Comparison of ENCODE assay signal across 15 cellular contexts in the genomic region with DNA sequence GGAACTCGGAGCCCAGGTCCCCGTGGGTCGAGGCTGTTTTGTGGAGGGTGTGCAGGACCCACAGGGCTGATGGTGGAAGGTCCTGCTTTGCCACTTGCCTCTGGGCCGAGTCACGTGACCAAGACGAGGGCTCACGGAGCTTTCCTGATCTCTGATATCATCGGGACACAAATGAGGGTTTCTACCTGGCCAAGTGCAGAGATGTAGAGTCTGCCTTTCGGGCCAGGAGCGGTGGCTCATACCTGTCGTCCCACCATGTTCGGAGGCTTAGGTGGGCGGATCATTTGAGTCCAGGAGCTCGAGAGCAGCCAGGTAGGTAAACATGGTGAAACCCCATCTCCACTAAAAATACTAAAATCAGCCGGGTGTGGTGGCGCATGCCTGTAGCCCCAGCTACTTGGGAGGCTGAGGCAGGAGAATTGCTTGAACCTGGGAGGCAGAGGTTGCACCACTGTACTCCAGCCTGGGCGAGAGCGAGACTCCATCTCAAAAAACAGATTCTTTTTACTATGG. TPM values are rescaled to one million over a fixed set of nuclear protein-coding genes. Genes with fewer than 3 reads are reported as not detected.
DNase-seq lines count a peak whose midpoint lies in the region; ATAC-seq, FAIRE-seq and TF ChIP-seq lines count a peak whose summit lies in the region.
"Had no signal": no experiment of that assay in that cellular context is flagged by ENCODE, and none has a peak within 500 bp of the region (broad histone marks: within the 10 kb centered on the region; RNA-seq: fewer than 3 reads in every experiment).

No MANE protein-coding gene starts in this region.

- H3K27ac ChIP-seq in GM23338 (ENCODE audit: low read depth) (peak overlapping the region; percentile 9), sigmoid colon (no peak overlapping the region)
- H3K27ac ChIP-seq: neural progenitor cell had no signal

- no peaks in the 10 kb centered on the region for H3K9me3 ChIP-seq in sigmoid colon

- no peak for TF ChIP-seq EP300 in sigmoid colon (IDR thresholded peaks at IDR 0.05)

- no peaks in the 10 kb centered on the region for H3K27me3 Mint-ChIP-seq in activated naive CD4-positive, alpha-beta T cell treated with anti-CD3 and anti-CD28 coated beads, Interleukin-2, amount 10 ng/mL, durations not matched to agents 7 days and 5 days
- H3K27me3 Mint-ChIP-seq in GM23338 (ENCODE audit: insufficient read depth, low read depth, poor library complexity): peaks cover 64% of the 10 kb centered on the region
- H3K27me3 Mint-ChIP-seq: activated T-helper 17 cell treated with anti-CD3 and anti-CD28 coated beads, Interleukin-2, amount 50 U/mL, for 72 hours; stimulated activated naive CD8-positive, alpha-beta T cell treated with anti-CD3 and anti-CD28 coated beads, Interleukin-15, Interleukin-2, amounts not matched to agents 100 ng/mL and 50 ng/mL, for 24 hours had no signal

- H3K4me3 ChIP-seq in GM23338 (no peak overlapping the region), sigmoid colon (no peak overlapping the region)
- H3K4me3 ChIP-seq: neural progenitor cell had no signal

- no peaks in the 10 kb centered on the region for H3K9me2 ChIP-seq in GM23338 (ENCODE audit: insufficient read depth)

- TF ChIP-seq POLR2A in erythroblast (IDR thresholded peaks at IDR 0.05; ENCODE audit: low read length) (peak; percentile 31), sigmoid colon (IDR thresholded peaks at IDR 0.05) (no peak)

- peaks cover 28% of the 10 kb centered on the region for H3K4me1 Mint-ChIP-seq in activated naive CD4-positive, alpha-beta T cell treated with anti-CD3 and anti-CD28 coated beads, Interleukin-2, amount 10 ng/mL, durations not matched to agents 7 days and 5 days
- peaks cover 24% of the 10 kb centered on the region for H3K4me1 Mint-ChIP-seq in GM23338

- H3K4me3 Mint-ChIP-seq in activated naive CD4-positive, alpha-beta T cell treated with anti-CD3 and anti-CD28 coated beads, Interleukin-2, amount 10 ng/mL, durations not matched to agents 7 days and 5 days: no peak overlapping the region
- no peak overlapping the region for H3K4me3 Mint-ChIP-seq in GM23338
- H3K4me3 Mint-ChIP-seq: activated T-helper 17 cell treated with anti-CD3 and anti-CD28 coated beads, Interleukin-2, amount 50 U/mL, for 72 hours; neural progenitor cell; stimulated activated naive CD8-positive, alpha-beta T cell treated with anti-CD3 and anti-CD28 coated beads, Interleukin-15, Interleukin-2, amounts not matched to agents 100 ng/mL and 50 ng/mL, for 24 hours had no signal

- TF ChIP-seq CTCF in GM23338 (conservative IDR thresholded peaks at IDR 0.05; ENCODE audit: low read depth in 2 of 2) (no peak), sigmoid colon (IDR thresholded peaks at IDR 0.05) (no peak)

- peaks cover 28% of the 10 kb centered on the region for H3K79me2 ChIP-seq in GM23338 (replicated peaks; ENCODE audit: insufficient read depth)

- intact Hi-C loops in sigmoid colon (cut with DNase I): no loop called here

- peaks cover 63% of the 10 kb centered on the region for H3F3A ChIP-seq in GM23338 (replicated peaks; ENCODE audit: low read depth)

- H2AFZ ChIP-seq in GM23338: no peak overlapping the region
- H2AFZ ChIP-seq: neural progenitor cell had no signal

- CTCF ChIA-PET in activated naive CD4-positive, alpha-beta T cell treated with anti-CD3 and anti-CD28 coated beads, Interleukin-2, amount 10 ng/mL, durations not matched to agents 7 days and 5 days (lab: Charles Lee): no interaction called here

- no peak for ATAC-seq in GM23338
- ATAC-seq in GM21825 (IDR thresholded peaks at IDR 0.05; ENCODE audit: unreplicated experiment): no peak
- no peak for ATAC-seq in GM19452 (IDR thresholded peaks at IDR 0.05; ENCODE audit: unreplicated experiment)

- H3K9me3 Mint-ChIP-seq in activated naive CD4-positive, alpha-beta T cell treated with anti-CD3 and anti-CD28 coated beads, Interleukin-2, amount 10 ng/mL, durations not matched to agents 7 days and 5 days: no peaks in the 10 kb centered on the region
- peaks cover 16% of the 10 kb centered on the region for H3K9me3 Mint-ChIP-seq in GM23338
- H3K9me3 Mint-ChIP-seq: activated T-helper 17 cell treated with anti-CD3 and anti-CD28 coated beads, Interleukin-2, amount 50 U/mL, for 72 hours; neural progenitor cell; stimulated activated naive CD8-positive, alpha-beta T cell treated with anti-CD3 and anti-CD28 coated beads, Interleukin-15, Interleukin-2, amounts not matched to agents 100 ng/mL and 50 ng/mL, for 24 hours had no signal

- H3K36me3 Mint-ChIP-seq in activated naive CD4-positive, alpha-beta T cell treated with anti-CD3 and anti-CD28 coated beads, Interleukin-2, amount 10 ng/mL, durations not matched to agents 7 days and 5 days: peaks cover 52% of the 10 kb centered on the region
- peaks cover 89% of the 10 kb centered on the region for H3K36me3 Mint-ChIP-seq in GM23338 (ENCODE audit: low read depth)

- H3K27me3 ChIP-seq in GM23338 (ENCODE audit: insufficient read depth): no peaks in the 10 kb centered on the region
- H3K27me3 ChIP-seq in sigmoid colon: no peaks in the 10 kb centered on the region
- H3K27me3 ChIP-seq: neural progenitor cell had no signal

- FAIRE-seq in RCC 7860 (lab: Jason Lieb, UNC): no peak

- H3K36me3 ChIP-seq in GM23338 (ENCODE audit: insufficient read depth): peaks cover 33% of the 10 kb centered on the region
- peaks cover 44 to 70% (median 58%) of the 10 kb centered on the region in 4 donors for H3K36me3 ChIP-seq in sigmoid colon

- no peak overlapping the region for H3K27ac Mint-ChIP-seq in activated naive CD4-positive, alpha-beta T cell treated with anti-CD3 and anti-CD28 coated beads, Interleukin-2, amount 10 ng/mL, durations not matched to agents 7 days and 5 days
- H3K27ac Mint-ChIP-seq in GM23338: no peak overlapping the region
- H3K27ac Mint-ChIP-seq: activated T-helper 17 cell treated with anti-CD3 and anti-CD28 coated beads, Interleukin-2, amount 50 U/mL, for 72 hours; neural progenitor cell; stimulated activated naive CD8-positive, alpha-beta T cell treated with anti-CD3 and anti-CD28 coated beads, Interleukin-15, Interleukin-2, amounts not matched to agents 100 ng/mL and 50 ng/mL, for 24 hours had no signal

- no peak overlapping the region for H3K4me2 ChIP-seq in GM23338
- H3K4me2 ChIP-seq: neural progenitor cell had no signal

- WGBS in sigmoid colon, 2 donors: 91 to 93% methylated on average over 18 of the region's 18 CpGs

- peak; percentile 20 for DNase-seq in activated naive CD4-positive, alpha-beta T cell treated with anti-CD3 and anti-CD28 coated beads, Interleukin-2, amount 10 ng/mL, durations not matched to agents 7 days and 5 days
- no peak for DNase-seq in activated naive CD4-positive, alpha-beta T cell treated with anti-CD3 and anti-CD28 coated beads, Interleukin-2, amount 50 U/mL, for 16 hours
- DNase-seq in GM23338 (ENCODE audit: low spot score) (no peak), erythroblast (lab: John Stamatoyannopoulos, UW) (no peak), sigmoid colon (peak; percentile 60), RCC 7860 (ENCODE audit: low spot score) (no peak)
- DNase-seq: activated CD4-positive, alpha-beta T cell treated with anti-CD3 and anti-CD28 coated beads, Interleukin-2, amount 50 U/mL, for 1 hour; effector CD4-positive, alpha-beta T cell; NCI-H2029 treated with DMSO at 0.1 percent for 48 hours had no signal

- H4K20me1 ChIP-seq in GM23338 (replicated peaks; ENCODE audit: insufficient read depth): peaks cover 24% of the 10 kb centered on the region; the same call in 1 of the 2 replicates

- no peaks in the 10 kb centered on the region; the same call in 1 of the 2 replicates for H3K4me1 ChIP-seq in GM23338 (ENCODE audit: insufficient read depth)
- peaks cover 0 to 31% (median 29%) of the 10 kb centered on the region in 4 donors for H3K4me1 ChIP-seq in sigmoid colon
- H3K4me1 ChIP-seq: neural progenitor cell had no signal

TF ChIP-seq in GM23338, 12 proteins besides CTCF, POLR2A, EP300 and RAD21:
- TF ChIP-seq CREB1 (CRISPR knock-in tag; IDR thresholded peaks at IDR 0.05; ENCODE audit: low read depth) (no peak), POLR2AphosphoS5 (IDR thresholded peaks at IDR 0.05; ENCODE audit: low read depth) (peak; percentile 47), ZNF331 (CRISPR knock-in tag; IDR thresholded peaks at IDR 0.05; ENCODE audit: low read depth) (no peak)

RNA-seq across cellular contexts. Expression of a gene that starts 7.1 kb away (rescaled TPM):
- total RNA-seq in GM23338 (2014; rRNA removed; shearing (Covaris generic)): 394 and 486 TPM in 2 replicates
- 358 TPM in 2 replicates for polyA plus RNA-seq in GM23338 (2016; fragmentation: Nextera tagmentation; extraction: Ambion mirVana)
- total RNA-seq in sigmoid colon: 100 to 1,000 TPM; 329 to 493 (median 469) TPM
- 100 to 1,000 TPM; 449 to 644 (median 517) TPM for polyA plus RNA-seq in sigmoid colon

RNA-seq across cellular contexts. Expression of a gene that starts 48.2 kb away (rescaled TPM):
- total RNA-seq in GM23338 (2014; rRNA removed; shearing (Covaris generic)): 0.39 TPM in 1 of 2 replicates, not detected in the other
- polyA plus RNA-seq in GM23338 (2016; fragmentation: Nextera tagmentation; extraction: Ambion mirVana) (0.78 and 0.86 TPM in 2 replicates), sigmoid colon (10 to 100 TPM in 1 of 3 donors, 1 to 10 TPM in 2; 1.2 to 13.4 (median 3.7) TPM)
- total RNA-seq in sigmoid colon: 1 to 10 TPM; 2.8 to 8.3 (median 6.2) TPM
- total RNA-seq: fibroblast of villous mesenchyme had no signal

Comparison
In these comparisons a context has a peak if more than half of its experiments do, and no peak if none do; other contexts are left out.
1. DNase-seq: peak in activated naive CD4-positive, alpha-beta T cell treated with anti-CD3 and anti-CD28 coated beads, Interleukin-2, amount 10 ng/mL, durations not matched to agents 7 days and 5 days (single experiment) and sigmoid colon (single experiment); none in activated naive CD4-positive, alpha-beta T cell treated with anti-CD3 and anti-CD28 coated beads, Interleukin-2, amount 50 U/mL, for 16 hours (single experiment), GM23338 (single experiment), erythroblast (0 of 2) and RCC 7860 (single experiment).